ENCODE assay signal across 1 cellular context in the genomic region with DNA sequence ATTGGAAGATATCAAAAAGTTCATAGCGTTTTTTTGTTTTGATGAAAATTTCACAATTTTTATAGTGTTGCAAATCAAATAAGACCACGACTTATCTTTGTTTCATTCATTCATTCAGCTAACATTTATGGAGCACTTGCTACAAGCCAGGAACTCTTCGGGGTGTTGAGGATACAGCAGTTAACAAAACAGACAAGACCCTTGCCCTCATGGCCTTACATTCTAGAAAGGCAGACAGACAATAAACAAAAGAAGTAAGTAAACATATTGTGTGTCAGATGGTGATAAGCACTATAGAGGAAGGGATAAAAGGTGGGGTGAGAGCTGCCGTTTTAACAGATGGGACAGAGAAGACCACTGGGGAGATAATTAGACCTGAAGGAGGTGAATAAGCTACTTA.
A peak's percentile ranks its signal among the peaks of the same experiment; 100 is the strongest.
TF ChIP-seq lines count a peak whose summit lies in the region.

No MANE protein-coding gene starts in this region.

TF ChIP-seq in HepG2, 621 proteins besides CTCF, POLR2A, EP300 and RAD21 (continued from another document and continues in another):
- TF ChIP-seq, protein P1, sequence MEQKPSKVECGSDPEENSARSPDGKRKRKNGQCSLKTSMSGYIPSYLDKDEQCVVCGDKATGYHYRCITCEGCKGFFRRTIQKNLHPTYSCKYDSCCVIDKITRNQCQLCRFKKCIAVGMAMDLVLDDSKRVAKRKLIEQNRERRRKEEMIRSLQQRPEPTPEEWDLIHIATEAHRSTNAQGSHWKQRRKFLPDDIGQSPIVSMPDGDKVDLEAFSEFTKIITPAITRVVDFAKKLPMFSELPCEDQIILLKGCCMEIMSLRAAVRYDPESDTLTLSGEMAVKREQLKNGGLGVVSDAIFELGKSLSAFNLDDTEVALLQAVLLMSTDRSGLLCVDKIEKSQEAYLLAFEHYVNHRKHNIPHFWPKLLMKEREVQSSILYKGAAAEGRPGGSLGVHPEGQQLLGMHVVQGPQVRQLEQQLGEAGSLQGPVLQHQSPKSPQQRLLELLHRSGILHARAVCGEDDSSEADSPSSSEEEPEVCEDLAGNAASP (CRISPR knock-in tag; IDR thresholded peaks at IDR 0.05; ENCODE audit: borderline replicate concordance), result peak; percentile 59; the same call in 1 of the 2 replicates
- TF ChIP-seq ZNF883 (CRISPR knock-in tag; IDR thresholded peaks at IDR 0.05; ENCODE audit: not compliant biosample characterization) (no peak), RBAK (CRISPR knock-in tag; IDR thresholded peaks at IDR 0.05) (no peak), ZNF766 (CRISPR knock-in tag; IDR thresholded peaks at IDR 0.05; ENCODE audit: borderline replicate concordance) (no peak), ZBTB7A (CRISPR knock-in tag; IDR thresholded peaks at IDR 0.05) (no peak), FOXP1 (IDR thresholded peaks at IDR 0.05) (peak; percentile 40; the same call in 1 of the 2 replicates), FOXP1 (CRISPR knock-in tag; IDR thresholded peaks at IDR 0.05) (peak; percentile 80; the same call in 1 of the 2 replicates), ZNF253 (CRISPR knock-in tag; IDR thresholded peaks at IDR 0.05; ENCODE audit: borderline replicate concordance) (no peak), CC2D1A (CRISPR knock-in tag; IDR thresholded peaks at IDR 0.05) (no peak), ZFX (CRISPR knock-in tag; IDR thresholded peaks at IDR 0.05; ENCODE audit: low read depth) (no peak), ETV6 (CRISPR knock-in tag; conservative IDR thresholded peaks at IDR 0.05) (no peak), FOXC1 (CRISPR knock-in tag; IDR thresholded peaks at IDR 0.05; ENCODE audit: borderline replicate concordance) (no peak), ZNF44 (CRISPR knock-in tag; IDR thresholded peaks at IDR 0.05) (no peak), MYNN (CRISPR knock-in tag; IDR thresholded peaks at IDR 0.05; ENCODE audit: low read depth) (no peak), ZNF660 (CRISPR knock-in tag; IDR thresholded peaks at IDR 0.05; ENCODE audit: borderline replicate concordance, low read depth) (no peak), ZNF234 (CRISPR knock-in tag; conservative IDR thresholded peaks at IDR 0.05) (no peak), ZFP36L2 (CRISPR knock-in tag; IDR thresholded peaks at IDR 0.05) (no peak), TAF1 (CRISPR knock-in tag; IDR thresholded peaks at IDR 0.05) (no peak), JUND (CRISPR knock-in tag; IDR thresholded peaks at IDR 0.05) (no peak), DMAP1 (CRISPR knock-in tag; IDR thresholded peaks at IDR 0.05) (no peak), ELF3 (CRISPR knock-in tag; IDR thresholded peaks at IDR 0.05) (0 out of 2 replicates have a peak, but pooled peaks have one; percentile 47), ZNF263 (CRISPR knock-in tag; IDR thresholded peaks at IDR 0.05) (no peak), ZNF432 (CRISPR knock-in tag; IDR thresholded peaks at IDR 0.05; ENCODE audit: borderline replicate concordance) (no peak)
- TF ChIP-seq, protein P2, sequence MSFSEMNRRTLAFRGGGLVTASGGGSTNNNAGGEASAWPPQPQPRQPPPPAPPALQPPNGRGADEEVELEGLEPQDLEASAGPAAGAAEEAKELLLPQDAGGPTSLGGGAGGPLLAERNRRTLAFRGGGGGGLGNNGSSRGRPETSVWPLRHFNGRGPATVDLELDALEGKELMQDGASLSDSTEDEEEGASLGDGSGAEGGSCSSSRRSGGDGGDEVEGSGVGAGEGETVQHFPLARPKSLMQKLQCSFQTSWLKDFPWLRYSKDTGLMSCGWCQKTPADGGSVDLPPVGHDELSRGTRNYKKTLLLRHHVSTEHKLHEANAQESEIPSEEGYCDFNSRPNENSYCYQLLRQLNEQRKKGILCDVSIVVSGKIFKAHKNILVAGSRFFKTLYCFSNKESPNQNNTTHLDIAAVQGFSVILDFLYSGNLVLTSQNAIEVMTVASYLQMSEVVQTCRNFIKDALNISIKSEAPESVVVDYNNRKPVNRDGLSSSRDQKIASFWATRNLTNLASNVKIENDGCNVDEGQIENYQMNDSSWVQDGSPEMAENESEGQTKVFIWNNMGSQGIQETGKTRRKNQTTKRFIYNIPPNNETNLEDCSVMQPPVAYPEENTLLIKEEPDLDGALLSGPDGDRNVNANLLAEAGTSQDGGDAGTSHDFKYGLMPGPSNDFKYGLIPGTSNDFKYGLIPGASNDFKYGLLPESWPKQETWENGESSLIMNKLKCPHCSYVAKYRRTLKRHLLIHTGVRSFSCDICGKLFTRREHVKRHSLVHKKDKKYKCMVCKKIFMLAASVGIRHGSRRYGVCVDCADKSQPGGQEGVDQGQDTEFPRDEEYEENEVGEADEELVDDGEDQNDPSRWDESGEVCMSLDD (CRISPR knock-in tag; IDR thresholded peaks at IDR 0.05; ENCODE audit: borderline replicate concordance), result no peak
- TF ChIP-seq, protein P3, sequence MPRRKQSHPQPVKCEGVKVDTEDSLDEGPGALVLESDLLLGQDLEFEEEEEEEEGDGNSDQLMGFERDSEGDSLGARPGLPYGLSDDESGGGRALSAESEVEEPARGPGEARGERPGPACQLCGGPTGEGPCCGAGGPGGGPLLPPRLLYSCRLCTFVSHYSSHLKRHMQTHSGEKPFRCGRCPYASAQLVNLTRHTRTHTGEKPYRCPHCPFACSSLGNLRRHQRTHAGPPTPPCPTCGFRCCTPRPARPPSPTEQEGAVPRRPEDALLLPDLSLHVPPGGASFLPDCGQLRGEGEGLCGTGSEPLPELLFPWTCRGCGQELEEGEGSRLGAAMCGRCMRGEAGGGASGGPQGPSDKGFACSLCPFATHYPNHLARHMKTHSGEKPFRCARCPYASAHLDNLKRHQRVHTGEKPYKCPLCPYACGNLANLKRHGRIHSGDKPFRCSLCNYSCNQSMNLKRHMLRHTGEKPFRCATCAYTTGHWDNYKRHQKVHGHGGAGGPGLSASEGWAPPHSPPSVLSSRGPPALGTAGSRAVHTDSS (CRISPR knock-in tag; conservative IDR thresholded peaks at IDR 0.05), result no peak
- TF ChIP-seq, protein P4, sequence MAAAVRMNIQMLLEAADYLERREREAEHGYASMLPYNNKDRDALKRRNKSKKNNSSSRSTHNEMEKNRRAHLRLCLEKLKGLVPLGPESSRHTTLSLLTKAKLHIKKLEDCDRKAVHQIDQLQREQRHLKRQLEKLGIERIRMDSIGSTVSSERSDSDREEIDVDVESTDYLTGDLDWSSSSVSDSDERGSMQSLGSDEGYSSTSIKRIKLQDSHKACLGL (CRISPR knock-in tag; IDR thresholded peaks at IDR 0.05), result no peak
- TF ChIP-seq, protein P5, sequence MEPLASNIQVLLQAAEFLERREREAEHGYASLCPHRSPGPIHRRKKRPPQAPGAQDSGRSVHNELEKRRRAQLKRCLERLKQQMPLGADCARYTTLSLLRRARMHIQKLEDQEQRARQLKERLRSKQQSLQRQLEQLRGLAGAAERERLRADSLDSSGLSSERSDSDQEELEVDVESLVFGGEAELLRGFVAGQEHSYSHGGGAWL (CRISPR knock-in tag; IDR thresholded peaks at IDR 0.05), result no peak
- TF ChIP-seq, protein P6, sequence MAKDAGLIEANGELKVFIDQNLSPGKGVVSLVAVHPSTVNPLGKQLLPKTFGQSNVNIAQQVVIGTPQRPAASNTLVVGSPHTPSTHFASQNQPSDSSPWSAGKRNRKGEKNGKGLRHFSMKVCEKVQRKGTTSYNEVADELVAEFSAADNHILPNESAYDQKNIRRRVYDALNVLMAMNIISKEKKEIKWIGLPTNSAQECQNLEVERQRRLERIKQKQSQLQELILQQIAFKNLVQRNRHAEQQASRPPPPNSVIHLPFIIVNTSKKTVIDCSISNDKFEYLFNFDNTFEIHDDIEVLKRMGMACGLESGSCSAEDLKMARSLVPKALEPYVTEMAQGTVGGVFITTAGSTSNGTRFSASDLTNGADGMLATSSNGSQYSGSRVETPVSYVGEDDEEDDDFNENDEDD (CRISPR knock-in tag; IDR thresholded peaks at IDR 0.05; ENCODE audit: borderline replicate concordance), result no peak
- TF ChIP-seq, protein P7, sequence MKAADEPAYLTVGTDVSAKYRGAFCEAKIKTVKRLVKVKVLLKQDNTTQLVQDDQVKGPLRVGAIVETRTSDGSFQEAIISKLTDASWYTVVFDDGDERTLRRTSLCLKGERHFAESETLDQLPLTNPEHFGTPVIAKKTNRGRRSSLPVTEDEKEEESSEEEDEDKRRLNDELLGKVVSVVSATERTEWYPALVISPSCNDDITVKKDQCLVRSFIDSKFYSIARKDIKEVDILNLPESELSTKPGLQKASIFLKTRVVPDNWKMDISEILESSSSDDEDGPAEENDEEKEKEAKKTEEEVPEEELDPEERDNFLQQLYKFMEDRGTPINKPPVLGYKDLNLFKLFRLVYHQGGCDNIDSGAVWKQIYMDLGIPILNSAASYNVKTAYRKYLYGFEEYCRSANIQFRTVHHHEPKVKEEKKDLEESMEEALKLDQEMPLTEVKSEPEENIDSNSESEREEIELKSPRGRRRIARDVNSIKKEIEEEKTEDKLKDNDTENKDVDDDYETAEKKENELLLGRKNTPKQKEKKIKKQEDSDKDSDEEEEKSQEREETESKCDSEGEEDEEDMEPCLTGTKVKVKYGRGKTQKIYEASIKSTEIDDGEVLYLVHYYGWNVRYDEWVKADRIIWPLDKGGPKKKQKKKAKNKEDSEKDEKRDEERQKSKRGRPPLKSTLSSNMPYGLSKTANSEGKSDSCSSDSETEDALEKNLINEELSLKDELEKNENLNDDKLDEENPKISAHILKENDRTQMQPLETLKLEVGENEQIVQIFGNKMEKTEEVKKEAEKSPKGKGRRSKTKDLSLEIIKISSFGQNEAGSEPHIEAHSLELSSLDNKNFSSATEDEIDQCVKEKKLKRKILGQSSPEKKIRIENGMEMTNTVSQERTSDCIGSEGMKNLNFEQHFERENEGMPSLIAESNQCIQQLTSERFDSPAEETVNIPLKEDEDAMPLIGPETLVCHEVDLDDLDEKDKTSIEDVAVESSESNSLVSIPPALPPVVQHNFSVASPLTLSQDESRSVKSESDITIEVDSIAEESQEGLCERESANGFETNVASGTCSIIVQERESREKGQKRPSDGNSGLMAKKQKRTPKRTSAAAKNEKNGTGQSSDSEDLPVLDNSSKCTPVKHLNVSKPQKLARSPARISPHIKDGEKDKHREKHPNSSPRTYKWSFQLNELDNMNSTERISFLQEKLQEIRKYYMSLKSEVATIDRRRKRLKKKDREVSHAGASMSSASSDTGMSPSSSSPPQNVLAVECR (CRISPR knock-in tag; IDR thresholded peaks at IDR 0.05; ENCODE audit: borderline replicate concordance), result no peak
- TF ChIP-seq, protein P8, sequence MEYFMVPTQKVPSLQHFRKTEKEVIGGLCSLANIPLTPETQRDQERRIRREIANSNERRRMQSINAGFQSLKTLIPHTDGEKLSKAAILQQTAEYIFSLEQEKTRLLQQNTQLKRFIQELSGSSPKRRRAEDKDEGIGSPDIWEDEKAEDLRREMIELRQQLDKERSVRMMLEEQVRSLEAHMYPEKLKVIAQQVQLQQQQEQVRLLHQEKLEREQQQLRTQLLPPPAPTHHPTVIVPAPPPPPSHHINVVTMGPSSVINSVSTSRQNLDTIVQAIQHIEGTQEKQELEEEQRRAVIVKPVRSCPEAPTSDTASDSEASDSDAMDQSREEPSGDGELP (IDR thresholded peaks at IDR 0.05; ENCODE audit: borderline replicate concordance, low read depth), result no peak
- TF ChIP-seq, protein P9, sequence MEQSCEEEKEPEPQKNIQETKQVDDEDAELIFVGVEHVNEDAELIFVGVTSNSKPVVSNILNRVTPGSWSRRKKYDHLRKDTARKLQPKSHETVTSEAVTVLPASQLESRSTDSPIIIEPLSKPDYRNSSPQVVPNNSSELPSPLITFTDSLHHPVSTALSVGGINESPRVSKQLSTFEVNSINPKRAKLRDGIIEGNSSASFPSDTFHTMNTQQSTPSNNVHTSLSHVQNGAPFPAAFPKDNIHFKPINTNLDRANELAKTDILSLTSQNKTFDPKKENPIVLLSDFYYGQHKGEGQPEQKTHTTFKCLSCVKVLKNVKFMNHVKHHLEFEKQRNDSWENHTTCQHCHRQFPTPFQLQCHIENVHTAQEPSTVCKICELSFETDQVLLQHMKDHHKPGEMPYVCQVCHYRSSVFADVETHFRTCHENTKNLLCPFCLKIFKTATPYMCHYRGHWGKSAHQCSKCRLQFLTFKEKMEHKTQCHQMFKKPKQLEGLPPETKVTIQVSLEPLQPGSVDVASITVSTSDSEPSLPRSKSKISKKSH (CRISPR knock-in tag; IDR thresholded peaks at IDR 0.05; ENCODE audit: borderline replicate concordance), result no peak
- TF ChIP-seq, protein P10, sequence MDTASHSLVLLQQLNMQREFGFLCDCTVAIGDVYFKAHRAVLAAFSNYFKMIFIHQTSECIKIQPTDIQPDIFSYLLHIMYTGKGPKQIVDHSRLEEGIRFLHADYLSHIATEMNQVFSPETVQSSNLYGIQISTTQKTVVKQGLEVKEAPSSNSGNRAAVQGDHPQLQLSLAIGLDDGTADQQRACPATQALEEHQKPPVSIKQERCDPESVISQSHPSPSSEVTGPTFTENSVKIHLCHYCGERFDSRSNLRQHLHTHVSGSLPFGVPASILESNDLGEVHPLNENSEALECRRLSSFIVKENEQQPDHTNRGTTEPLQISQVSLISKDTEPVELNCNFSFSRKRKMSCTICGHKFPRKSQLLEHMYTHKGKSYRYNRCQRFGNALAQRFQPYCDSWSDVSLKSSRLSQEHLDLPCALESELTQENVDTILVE (CRISPR knock-in tag; IDR thresholded peaks at IDR 0.05), result no peak
- TF ChIP-seq, protein P11, sequence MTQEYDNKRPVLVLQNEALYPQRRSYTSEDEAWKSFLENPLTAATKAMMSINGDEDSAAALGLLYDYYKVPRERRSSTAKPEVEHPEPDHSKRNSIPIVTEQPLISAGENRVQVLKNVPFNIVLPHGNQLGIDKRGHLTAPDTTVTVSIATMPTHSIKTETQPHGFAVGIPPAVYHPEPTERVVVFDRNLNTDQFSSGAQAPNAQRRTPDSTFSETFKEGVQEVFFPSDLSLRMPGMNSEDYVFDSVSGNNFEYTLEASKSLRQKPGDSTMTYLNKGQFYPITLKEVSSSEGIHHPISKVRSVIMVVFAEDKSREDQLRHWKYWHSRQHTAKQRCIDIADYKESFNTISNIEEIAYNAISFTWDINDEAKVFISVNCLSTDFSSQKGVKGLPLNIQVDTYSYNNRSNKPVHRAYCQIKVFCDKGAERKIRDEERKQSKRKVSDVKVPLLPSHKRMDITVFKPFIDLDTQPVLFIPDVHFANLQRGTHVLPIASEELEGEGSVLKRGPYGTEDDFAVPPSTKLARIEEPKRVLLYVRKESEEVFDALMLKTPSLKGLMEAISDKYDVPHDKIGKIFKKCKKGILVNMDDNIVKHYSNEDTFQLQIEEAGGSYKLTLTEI (CRISPR knock-in tag; conservative IDR thresholded peaks at IDR 0.05), result no peak
- TF ChIP-seq, protein P12, sequence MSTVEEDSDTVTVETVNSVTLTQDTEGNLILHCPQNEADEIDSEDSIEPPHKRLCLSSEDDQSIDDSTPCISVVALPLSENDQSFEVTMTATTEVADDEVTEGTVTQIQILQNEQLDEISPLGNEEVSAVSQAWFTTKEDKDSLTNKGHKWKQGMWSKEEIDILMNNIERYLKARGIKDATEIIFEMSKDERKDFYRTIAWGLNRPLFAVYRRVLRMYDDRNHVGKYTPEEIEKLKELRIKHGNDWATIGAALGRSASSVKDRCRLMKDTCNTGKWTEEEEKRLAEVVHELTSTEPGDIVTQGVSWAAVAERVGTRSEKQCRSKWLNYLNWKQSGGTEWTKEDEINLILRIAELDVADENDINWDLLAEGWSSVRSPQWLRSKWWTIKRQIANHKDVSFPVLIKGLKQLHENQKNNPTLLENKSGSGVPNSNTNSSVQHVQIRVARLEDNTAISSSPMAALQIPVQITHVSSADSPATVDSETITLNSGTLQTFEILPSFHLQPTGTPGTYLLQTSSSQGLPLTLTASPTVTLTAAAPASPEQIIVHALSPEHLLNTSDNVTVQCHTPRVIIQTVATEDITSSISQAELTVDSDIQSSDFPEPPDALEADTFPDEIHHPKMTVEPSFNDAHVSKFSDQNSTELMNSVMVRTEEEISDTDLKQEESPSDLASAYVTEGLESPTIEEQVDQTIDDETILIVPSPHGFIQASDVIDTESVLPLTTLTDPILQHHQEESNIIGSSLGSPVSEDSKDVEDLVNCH (CRISPR knock-in tag; IDR thresholded peaks at IDR 0.05), result no peak
